Comparison of ENCODE assay signal across 21 cellular contexts in the genomic region with DNA sequence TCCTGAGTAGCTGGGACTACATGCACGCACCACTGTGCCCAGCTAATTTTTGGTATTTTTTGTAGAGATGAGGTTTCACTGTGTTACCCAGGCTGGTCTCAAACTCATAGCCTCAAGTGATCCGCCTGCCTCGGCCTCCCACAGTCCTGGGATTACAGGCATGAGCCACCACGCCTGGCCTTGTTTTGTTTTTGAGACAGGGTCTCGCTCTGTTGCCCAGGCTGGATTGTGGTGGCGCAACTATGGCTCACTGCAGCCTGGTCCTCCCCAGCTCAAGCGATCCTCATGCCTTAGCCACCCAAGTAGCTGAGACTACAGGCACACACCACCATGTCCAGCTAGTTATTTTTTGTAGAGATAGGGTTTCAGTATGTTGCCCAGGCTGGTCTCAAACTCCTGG. TPM values are rescaled to one million over a fixed set of nuclear protein-coding genes. Genes with fewer than 3 reads are reported as not detected.
"Had no signal": no experiment of that assay in that cellular context is flagged by ENCODE, and none has a peak within 500 bp of the region (broad histone marks: within the 10 kb centered on the region; RNA-seq: fewer than 3 reads in every experiment).

No MANE protein-coding gene starts in this region.

- H3K4me3 ChIP-seq: esophagus muscularis mucosa, gastrocnemius medialis, heart right ventricle, right atrium auricular region, sigmoid colon, skin epidermis, thoracic aorta had no signal

- H3K27ac Mint-ChIP-seq: nephron progenitor cell; stimulated activated naive CD8-positive, alpha-beta T cell treated with anti-CD3 and anti-CD28 coated beads, Interleukin-15, amount 100 ng/mL, for 72 hours; type B pancreatic cell had no signal

- DNase-seq: effector memory CD4-positive, alpha-beta T cell; gastrocnemius medialis; heart right ventricle; hypothalamus; mammary epithelial cell; naive thymus-derived CD4-positive, alpha-beta T cell; nephron progenitor cell; sigmoid colon; stimulated activated CD4-positive, alpha-beta T cell treated with anti-CD3 and anti-CD28 coated beads, Interleukin-2, amount 100 ng/mL, for 24 hours; stimulated activated CD4-positive, alpha-beta T cell treated with anti-CD3 and anti-CD28 coated beads, Interleukin-4, amount 100 ng/mL, for 4 hours; stimulated activated naive B cell treated with anti-CD40 and anti-IgM and Interleukin-4, amounts not matched to agents 10 μg/mL and 1 μg/mL and 100 μg/mL, for 72 hours; stimulated activated naive CD8-positive, alpha-beta T cell treated with anti-CD3 and anti-CD28 coated beads, Interleukin-15, amount 100 ng/mL, for 72 hours had no signal

- H3K9me3 Mint-ChIP-seq: naive thymus-derived CD4-positive, alpha-beta T cell; nephron progenitor cell; type B pancreatic cell had no signal

- H3K27ac ChIP-seq: epithelial cell of prostate, heart right ventricle, neutrophil, right atrium auricular region, sigmoid colon, skin epidermis, thoracic aorta had no signal

- H3K27me3 ChIP-seq: esophagus muscularis mucosa, gastrocnemius medialis, heart right ventricle, neutrophil, right atrium auricular region, sigmoid colon had no signal

- H3K9me3 ChIP-seq: esophagus muscularis mucosa, gastrocnemius medialis, heart right ventricle, neutrophil, right atrium auricular region, sigmoid colon, thoracic aorta had no signal

- H3K4me3 Mint-ChIP-seq: naive thymus-derived CD4-positive, alpha-beta T cell; nephron progenitor cell; stimulated activated naive B cell treated with anti-CD40 and anti-IgM and Interleukin-4, amounts not matched to agents 10 μg/mL and 1 μg/mL and 100 μg/mL, for 72 hours; stimulated activated naive CD8-positive, alpha-beta T cell treated with anti-CD3 and anti-CD28 coated beads, Interleukin-15, amount 100 ng/mL, for 72 hours; type B pancreatic cell had no signal

- H3K27me3 Mint-ChIP-seq: naive thymus-derived CD4-positive, alpha-beta T cell; stimulated activated naive B cell treated with anti-CD40 and anti-IgM and Interleukin-4, amounts not matched to agents 10 μg/mL and 1 μg/mL and 100 μg/mL, for 72 hours; stimulated activated naive CD8-positive, alpha-beta T cell treated with anti-CD3 and anti-CD28 coated beads, Interleukin-15, amount 100 ng/mL, for 72 hours; type B pancreatic cell had no signal

- ATAC-seq: gastrocnemius medialis; heart right ventricle; left lobe of liver; naive thymus-derived CD4-positive, alpha-beta T cell; stimulated activated naive B cell treated with anti-CD40 and anti-IgM and Interleukin-4, amounts not matched to agents 10 μg/mL and 1 μg/mL and 100 μg/mL, for 72 hours; stimulated activated naive CD8-positive, alpha-beta T cell treated with anti-CD3 and anti-CD28 coated beads, Interleukin-15, amount 100 ng/mL, for 72 hours had no signal

RNA-seq across cellular contexts. Expression of a gene that starts 46.9 kb away (rescaled TPM):
- total RNA-seq: mammary epithelial cell, mesenteric fat pad, right atrium auricular region, sigmoid colon, thoracic aorta had no signal
- polyA plus RNA-seq: mammary epithelial cell had no signal
